In genomic region chr12:21547437-21547836, GRCh38 we compare ENCODE assay signal across 22 cellular contexts. TPM values are rescaled to one million over a fixed set of nuclear protein-coding genes. Genes with fewer than 3 reads are reported as not detected.
"Had no signal": no experiment of that assay in that cellular context is flagged by ENCODE, and none has a peak within 500 bp of the region (broad histone marks: within the 10 kb centered on the region; RNA-seq: fewer than 3 reads in every experiment).

No MANE protein-coding gene starts in this region.

- H3K9me3 ChIP-seq: colonic mucosa, mucosa of descending colon, right atrium auricular region, stomach had no signal

- H3K27me3 Mint-ChIP-seq: progenitor cell of endocrine pancreas had no signal

- H3K4me3 Mint-ChIP-seq: activated B cell treated with CpG ODN at 0.5 μM for 24 hours; central memory CD8-positive, alpha-beta T cell; endodermal cell; naive thymus-derived CD4-positive, alpha-beta T cell; neural progenitor cell; type B pancreatic cell had no signal

- H3K4me1 Mint-ChIP-seq: activated B cell treated with CpG ODN at 0.5 μM for 24 hours; central memory CD8-positive, alpha-beta T cell; endodermal cell; neural progenitor cell had no signal

- DNase-seq: activated B cell treated with CpG ODN at 0.5 μM for 24 hours; activated effector memory CD4-positive, alpha-beta T cell treated with Interleukin-2 at 50 U/mL for 16 hours; anterior cingulate cortex; brain microvascular endothelial cell; colonic mucosa; endodermal cell; foreskin keratinocyte; mesenchymal stem cell; mucosa of descending colon; Right ventricle myocardium superior; stomach had no signal

- H3K4me1 ChIP-seq: colonic mucosa, foreskin keratinocyte, neural progenitor cell had no signal

- H3K27ac ChIP-seq: brain microvascular endothelial cell, colonic mucosa, epithelial cell of prostate, foreskin keratinocyte, hepatocyte, neural progenitor cell, right atrium auricular region, stomach had no signal

- H3K36me3 ChIP-seq: brain microvascular endothelial cell, colonic mucosa, neural progenitor cell, right atrium auricular region, stomach had no signal

- H3K4me3 ChIP-seq: colonic mucosa, hepatocyte, mucosa of descending colon, neural progenitor cell, right atrium auricular region, stomach had no signal

- H3K36me3 Mint-ChIP-seq: naive thymus-derived CD4-positive, alpha-beta T cell; neural progenitor cell; type B pancreatic cell had no signal

- H3K9me3 Mint-ChIP-seq: activated B cell treated with CpG ODN at 0.5 μM for 24 hours; central memory CD8-positive, alpha-beta T cell; endodermal cell; neural progenitor cell; type B pancreatic cell had no signal

- ATAC-seq: foreskin keratinocyte; mucosa of descending colon; naive thymus-derived CD4-positive, alpha-beta T cell had no signal

- H3K27me3 ChIP-seq: brain microvascular endothelial cell, colonic mucosa, hepatocyte, neural progenitor cell, right atrium auricular region, stomach had no signal

RNA-seq across cellular contexts. Expression of gene SPX, which starts 21.3 kb away (rescaled TPM):
- total RNA-seq: colonic mucosa had no signal

RNA-seq across cellular contexts. Expression of gene GYS2, which starts 57.2 kb away (rescaled TPM):
- total RNA-seq: activated B cell treated with CpG ODN at 0.5 μM for 24 hours; activated CD8-positive, alpha-beta memory T cell treated with anti-CD3 and anti-CD28 coated beads for 36 hours; colonic mucosa; endodermal cell; foreskin keratinocyte; mucosa of descending colon; osteoblast; progenitor cell of endocrine pancreas; right atrium auricular region; Right ventricle myocardium superior; stomach; temporal lobe had no signal
